1 cellular context compared by ENCODE assay signal in the genomic region with DNA sequence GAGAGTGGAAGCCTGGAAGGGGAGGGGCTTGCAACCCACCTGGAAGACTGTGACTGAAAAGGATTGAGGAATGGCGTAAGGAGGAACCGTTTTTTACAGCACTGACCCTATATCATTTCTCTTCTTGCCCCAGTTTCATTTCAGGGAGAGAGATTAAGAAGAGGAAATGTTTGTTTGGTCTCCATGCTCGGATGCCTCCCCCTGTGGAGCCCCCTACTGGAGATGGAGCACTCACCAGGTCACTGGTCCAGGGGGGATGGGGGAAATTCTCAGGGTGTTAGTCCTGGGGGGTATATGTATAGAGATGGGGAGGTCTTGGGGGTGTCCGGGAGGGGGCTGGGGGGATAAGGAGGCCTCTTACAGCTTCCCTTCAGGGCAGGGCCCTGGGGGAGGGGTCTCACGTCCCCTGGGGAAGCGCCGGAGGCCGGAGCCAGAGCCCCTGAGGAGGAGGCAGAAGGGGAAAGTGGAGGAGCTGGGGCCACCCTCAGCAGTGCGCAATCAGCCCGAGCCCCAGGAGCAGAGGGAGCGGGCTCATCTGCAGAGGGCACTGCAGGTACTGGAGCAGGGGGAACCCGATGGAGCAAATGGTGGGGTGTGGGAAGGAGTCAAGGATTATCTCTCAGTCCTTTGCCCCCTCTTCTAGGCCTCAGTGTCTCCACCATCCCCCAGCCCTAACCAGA.
TF ChIP-seq lines count a peak whose summit lies in the region.

No MANE protein-coding gene starts in this region.

TF ChIP-seq in HepG2, 621 proteins besides CTCF, POLR2A, EP300 and RAD21:
- TF ChIP-seq, protein P1, sequence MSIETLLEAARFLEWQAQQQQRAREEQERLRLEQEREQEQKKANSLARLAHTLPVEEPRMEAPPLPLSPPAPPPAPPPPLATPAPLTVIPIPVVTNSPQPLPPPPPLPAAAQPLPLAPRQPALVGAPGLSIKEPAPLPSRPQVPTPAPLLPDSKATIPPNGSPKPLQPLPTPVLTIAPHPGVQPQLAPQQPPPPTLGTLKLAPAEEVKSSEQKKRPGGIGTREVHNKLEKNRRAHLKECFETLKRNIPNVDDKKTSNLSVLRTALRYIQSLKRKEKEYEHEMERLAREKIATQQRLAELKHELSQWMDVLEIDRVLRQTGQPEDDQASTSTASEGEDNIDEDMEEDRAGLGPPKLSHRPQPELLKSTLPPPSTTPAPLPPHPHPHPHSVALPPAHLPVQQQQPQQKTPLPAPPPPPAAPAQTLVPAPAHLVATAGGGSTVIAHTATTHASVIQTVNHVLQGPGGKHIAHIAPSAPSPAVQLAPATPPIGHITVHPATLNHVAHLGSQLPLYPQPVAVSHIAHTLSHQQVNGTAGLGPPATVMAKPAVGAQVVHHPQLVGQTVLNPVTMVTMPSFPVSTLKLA (IDR thresholded peaks at IDR 0.05), result no peak
- TF ChIP-seq, protein P2, sequence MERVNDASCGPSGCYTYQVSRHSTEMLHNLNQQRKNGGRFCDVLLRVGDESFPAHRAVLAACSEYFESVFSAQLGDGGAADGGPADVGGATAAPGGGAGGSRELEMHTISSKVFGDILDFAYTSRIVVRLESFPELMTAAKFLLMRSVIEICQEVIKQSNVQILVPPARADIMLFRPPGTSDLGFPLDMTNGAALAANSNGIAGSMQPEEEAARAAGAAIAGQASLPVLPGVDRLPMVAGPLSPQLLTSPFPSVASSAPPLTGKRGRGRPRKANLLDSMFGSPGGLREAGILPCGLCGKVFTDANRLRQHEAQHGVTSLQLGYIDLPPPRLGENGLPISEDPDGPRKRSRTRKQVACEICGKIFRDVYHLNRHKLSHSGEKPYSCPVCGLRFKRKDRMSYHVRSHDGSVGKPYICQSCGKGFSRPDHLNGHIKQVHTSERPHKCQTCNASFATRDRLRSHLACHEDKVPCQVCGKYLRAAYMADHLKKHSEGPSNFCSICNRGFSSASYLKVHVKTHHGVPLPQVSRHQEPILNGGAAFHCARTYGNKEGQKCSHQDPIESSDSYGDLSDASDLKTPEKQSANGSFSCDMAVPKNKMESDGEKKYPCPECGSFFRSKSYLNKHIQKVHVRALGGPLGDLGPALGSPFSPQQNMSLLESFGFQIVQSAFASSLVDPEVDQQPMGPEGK (CRISPR knock-in tag; IDR thresholded peaks at IDR 0.05), result peak; percentile 58
- TF ChIP-seq, protein P3, sequence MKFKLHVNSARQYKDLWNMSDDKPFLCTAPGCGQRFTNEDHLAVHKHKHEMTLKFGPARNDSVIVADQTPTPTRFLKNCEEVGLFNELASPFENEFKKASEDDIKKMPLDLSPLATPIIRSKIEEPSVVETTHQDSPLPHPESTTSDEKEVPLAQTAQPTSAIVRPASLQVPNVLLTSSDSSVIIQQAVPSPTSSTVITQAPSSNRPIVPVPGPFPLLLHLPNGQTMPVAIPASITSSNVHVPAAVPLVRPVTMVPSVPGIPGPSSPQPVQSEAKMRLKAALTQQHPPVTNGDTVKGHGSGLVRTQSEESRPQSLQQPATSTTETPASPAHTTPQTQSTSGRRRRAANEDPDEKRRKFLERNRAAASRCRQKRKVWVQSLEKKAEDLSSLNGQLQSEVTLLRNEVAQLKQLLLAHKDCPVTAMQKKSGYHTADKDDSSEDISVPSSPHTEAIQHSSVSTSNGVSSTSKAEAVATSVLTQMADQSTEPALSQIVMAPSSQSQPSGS (CRISPR knock-in tag; IDR thresholded peaks at IDR 0.05), result no peak
- TF ChIP-seq RBFOX2 (IDR thresholded peaks at IDR 0.05; ENCODE audit: low read depth, low read length) (peak; percentile 68), AGO2 (optimal IDR thresholded peaks at IDR 0.05; ENCODE audit: low read depth, low read length) (peak; percentile 72)
- TF ChIP-seq, protein P4, sequence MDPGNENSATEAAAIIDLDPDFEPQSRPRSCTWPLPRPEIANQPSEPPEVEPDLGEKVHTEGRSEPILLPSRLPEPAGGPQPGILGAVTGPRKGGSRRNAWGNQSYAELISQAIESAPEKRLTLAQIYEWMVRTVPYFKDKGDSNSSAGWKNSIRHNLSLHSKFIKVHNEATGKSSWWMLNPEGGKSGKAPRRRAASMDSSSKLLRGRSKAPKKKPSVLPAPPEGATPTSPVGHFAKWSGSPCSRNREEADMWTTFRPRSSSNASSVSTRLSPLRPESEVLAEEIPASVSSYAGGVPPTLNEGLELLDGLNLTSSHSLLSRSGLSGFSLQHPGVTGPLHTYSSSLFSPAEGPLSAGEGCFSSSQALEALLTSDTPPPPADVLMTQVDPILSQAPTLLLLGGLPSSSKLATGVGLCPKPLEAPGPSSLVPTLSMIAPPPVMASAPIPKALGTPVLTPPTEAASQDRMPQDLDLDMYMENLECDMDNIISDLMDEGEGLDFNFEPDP (CRISPR knock-in tag; conservative IDR thresholded peaks at IDR 0.05), result 0 out of 2 replicates have a peak, but pooled peaks have one; percentile 17
